1 cellular context compared by ENCODE assay signal in the genomic region with DNA sequence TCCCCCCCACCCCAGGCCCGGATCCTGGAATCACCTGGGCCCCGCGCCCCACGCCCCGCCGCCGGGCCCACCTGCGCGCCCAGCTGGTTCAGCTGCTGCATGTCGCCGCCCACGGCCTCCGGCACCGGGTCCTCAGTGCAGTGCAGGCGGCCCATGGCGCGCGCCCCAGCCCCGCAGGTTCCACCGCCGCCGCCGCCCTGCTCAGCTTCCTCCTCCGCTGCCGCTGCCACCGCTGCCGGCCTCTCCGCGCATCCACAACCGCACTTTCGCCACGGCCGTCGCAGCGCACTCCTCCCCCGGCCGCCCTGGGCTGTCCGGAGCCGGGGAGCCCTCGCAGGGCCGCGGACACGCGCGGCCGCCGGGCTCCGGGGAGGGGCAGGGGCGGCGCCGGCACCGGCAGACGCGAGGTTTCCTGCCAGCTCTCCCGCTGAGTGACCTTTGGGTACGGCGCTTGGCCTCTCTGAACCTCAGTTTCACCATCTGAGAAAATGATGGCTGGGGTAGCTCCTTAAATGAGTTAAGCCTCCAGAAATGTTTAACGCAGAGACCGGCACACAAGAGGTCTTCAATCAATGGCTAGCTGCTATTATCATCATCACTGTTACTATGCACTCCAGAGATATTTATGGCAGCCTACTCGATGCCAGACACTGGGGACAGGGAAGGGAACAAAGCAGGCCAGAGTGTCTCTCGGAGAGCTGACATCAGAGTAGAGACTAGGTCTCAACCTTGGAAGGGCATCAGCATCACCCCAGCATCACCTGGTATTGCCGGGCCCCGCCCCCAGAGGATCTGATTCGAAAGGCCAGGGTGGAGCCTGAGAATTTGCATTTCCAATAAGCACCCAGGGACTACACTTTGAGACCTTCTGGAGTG.
A peak's percentile ranks its signal among the peaks of the same experiment; 100 is the strongest.
TF ChIP-seq lines count a peak whose summit lies in the region.

A gene (minus strand): TSS at position 231 of the 876 bp plus-strand sequence. CDS start 76 bp downstream, at position 155.

TF ChIP-seq in HepG2, 621 proteins besides CTCF, POLR2A, EP300 and RAD21 (continued from another document and continues in another):
- TF ChIP-seq, protein P1, sequence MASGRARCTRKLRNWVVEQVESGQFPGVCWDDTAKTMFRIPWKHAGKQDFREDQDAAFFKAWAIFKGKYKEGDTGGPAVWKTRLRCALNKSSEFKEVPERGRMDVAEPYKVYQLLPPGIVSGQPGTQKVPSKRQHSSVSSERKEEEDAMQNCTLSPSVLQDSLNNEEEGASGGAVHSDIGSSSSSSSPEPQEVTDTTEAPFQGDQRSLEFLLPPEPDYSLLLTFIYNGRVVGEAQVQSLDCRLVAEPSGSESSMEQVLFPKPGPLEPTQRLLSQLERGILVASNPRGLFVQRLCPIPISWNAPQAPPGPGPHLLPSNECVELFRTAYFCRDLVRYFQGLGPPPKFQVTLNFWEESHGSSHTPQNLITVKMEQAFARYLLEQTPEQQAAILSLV (CRISPR knock-in tag; IDR thresholded peaks at IDR 0.05; ENCODE audit: borderline replicate concordance), result peak; percentile 16; the same call in 1 of the 2 replicates
- TF ChIP-seq ZNF331 (CRISPR knock-in tag; IDR thresholded peaks at IDR 0.05) (peak; percentile 23; the same call in 1 of the 2 replicates), ZNF205 (CRISPR knock-in tag; IDR thresholded peaks at IDR 0.05) (peak; percentile 17; the same call in 1 of the 2 replicates), ZNF20 (CRISPR knock-in tag; IDR thresholded peaks at IDR 0.05) (no peak), POLR2G (IDR thresholded peaks at IDR 0.05; ENCODE audit: low read depth, low read length) (peak; percentile 81), CBX1 (IDR thresholded peaks at IDR 0.05; ENCODE audit: low read depth) (no peak), NKX3-1 (CRISPR knock-in tag; IDR thresholded peaks at IDR 0.05) (no peak), ZNF543 (CRISPR knock-in tag; IDR thresholded peaks at IDR 0.05) (0 out of 2 replicates have a peak, but pooled peaks have one; percentile 47), SNAPC2 (CRISPR knock-in tag; IDR thresholded peaks at IDR 0.05) (no peak), ZNF879 (CRISPR knock-in tag; IDR thresholded peaks at IDR 0.05) (no peak), ZNF138 (CRISPR knock-in tag; IDR thresholded peaks at IDR 0.05; ENCODE audit: low read depth) (0 out of 2 replicates have a peak, but pooled peaks have one; percentile 50), ZBTB7A (CRISPR knock-in tag; IDR thresholded peaks at IDR 0.05) (peak; percentile 62; the same call in 1 of the 2 replicates), YEATS2 (CRISPR knock-in tag; IDR thresholded peaks at IDR 0.05; ENCODE audit: borderline replicate concordance) (no peak), IRF2 (CRISPR knock-in tag; IDR thresholded peaks at IDR 0.05) (peak; percentile 56; the same call in 1 of the 2 replicates), EHMT2 (IDR thresholded peaks at IDR 0.05; ENCODE audit: borderline replicate concordance, low read depth, low read length) (no peak), IKZF4 (CRISPR knock-in tag; IDR thresholded peaks at IDR 0.05; ENCODE audit: borderline replicate concordance, low read depth, not compliant biosample characterization) (no peak), ZNF333 (CRISPR knock-in tag; IDR thresholded peaks at IDR 0.05; ENCODE audit: borderline replicate concordance) (peak; percentile 21; the same call in 1 of the 2 replicates), NFKB2 (CRISPR knock-in tag; IDR thresholded peaks at IDR 0.05; ENCODE audit: borderline replicate concordance) (0 out of 2 replicates have a peak, but pooled peaks have one; percentile 14), SMC3 (IDR thresholded peaks at IDR 0.05; ENCODE audit: low read length) (0 out of 2 replicates have a peak, but pooled peaks have one; percentile 4)
- TF ChIP-seq, protein P2, sequence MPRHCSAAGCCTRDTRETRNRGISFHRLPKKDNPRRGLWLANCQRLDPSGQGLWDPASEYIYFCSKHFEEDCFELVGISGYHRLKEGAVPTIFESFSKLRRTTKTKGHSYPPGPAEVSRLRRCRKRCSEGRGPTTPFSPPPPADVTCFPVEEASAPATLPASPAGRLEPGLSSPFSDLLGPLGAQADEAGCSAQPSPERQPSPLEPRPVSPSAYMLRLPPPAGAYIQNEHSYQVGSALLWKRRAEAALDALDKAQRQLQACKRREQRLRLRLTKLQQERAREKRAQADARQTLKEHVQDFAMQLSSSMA (CRISPR knock-in tag; IDR thresholded peaks at IDR 0.05), result no peak
- TF ChIP-seq, protein P3, sequence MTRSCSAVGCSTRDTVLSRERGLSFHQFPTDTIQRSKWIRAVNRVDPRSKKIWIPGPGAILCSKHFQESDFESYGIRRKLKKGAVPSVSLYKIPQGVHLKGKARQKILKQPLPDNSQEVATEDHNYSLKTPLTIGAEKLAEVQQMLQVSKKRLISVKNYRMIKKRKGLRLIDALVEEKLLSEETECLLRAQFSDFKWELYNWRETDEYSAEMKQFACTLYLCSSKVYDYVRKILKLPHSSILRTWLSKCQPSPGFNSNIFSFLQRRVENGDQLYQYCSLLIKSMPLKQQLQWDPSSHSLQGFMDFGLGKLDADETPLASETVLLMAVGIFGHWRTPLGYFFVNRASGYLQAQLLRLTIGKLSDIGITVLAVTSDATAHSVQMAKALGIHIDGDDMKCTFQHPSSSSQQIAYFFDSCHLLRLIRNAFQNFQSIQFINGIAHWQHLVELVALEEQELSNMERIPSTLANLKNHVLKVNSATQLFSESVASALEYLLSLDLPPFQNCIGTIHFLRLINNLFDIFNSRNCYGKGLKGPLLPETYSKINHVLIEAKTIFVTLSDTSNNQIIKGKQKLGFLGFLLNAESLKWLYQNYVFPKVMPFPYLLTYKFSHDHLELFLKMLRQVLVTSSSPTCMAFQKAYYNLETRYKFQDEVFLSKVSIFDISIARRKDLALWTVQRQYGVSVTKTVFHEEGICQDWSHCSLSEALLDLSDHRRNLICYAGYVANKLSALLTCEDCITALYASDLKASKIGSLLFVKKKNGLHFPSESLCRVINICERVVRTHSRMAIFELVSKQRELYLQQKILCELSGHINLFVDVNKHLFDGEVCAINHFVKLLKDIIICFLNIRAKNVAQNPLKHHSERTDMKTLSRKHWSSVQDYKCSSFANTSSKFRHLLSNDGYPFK (CRISPR knock-in tag; IDR thresholded peaks at IDR 0.05; ENCODE audit: borderline replicate concordance), result no peak
- TF ChIP-seq, protein P4, sequence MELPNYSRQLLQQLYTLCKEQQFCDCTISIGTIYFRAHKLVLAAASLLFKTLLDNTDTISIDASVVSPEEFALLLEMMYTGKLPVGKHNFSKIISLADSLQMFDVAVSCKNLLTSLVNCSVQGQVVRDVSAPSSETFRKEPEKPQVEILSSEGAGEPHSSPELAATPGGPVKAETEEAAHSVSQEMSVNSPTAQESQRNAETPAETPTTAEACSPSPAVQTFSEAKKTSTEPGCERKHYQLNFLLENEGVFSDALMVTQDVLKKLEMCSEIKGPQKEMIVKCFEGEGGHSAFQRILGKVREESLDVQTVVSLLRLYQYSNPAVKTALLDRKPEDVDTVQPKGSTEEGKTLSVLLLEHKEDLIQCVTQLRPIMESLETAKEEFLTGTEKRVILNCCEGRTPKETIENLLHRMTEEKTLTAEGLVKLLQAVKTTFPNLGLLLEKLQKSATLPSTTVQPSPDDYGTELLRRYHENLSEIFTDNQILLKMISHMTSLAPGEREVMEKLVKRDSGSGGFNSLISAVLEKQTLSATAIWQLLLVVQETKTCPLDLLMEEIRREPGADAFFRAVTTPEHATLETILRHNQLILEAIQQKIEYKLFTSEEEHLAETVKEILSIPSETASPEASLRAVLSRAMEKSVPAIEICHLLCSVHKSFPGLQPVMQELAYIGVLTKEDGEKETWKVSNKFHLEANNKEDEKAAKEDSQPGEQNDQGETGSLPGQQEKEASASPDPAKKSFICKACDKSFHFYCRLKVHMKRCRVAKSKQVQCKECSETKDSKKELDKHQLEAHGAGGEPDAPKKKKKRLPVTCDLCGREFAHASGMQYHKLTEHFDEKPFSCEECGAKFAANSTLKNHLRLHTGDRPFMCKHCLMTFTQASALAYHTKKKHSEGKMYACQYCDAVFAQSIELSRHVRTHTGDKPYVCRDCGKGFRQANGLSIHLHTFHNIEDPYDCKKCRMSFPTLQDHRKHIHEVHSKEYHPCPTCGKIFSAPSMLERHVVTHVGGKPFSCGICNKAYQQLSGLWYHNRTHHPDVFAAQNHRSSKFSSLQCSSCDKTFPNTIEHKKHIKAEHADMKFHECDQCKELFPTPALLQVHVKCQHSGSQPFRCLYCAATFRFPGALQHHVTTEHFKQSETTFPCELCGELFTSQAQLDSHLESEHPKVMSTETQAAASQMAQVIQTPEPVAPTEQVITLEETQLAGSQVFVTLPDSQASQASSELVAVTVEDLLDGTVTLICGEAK (IDR thresholded peaks at IDR 0.05), result no peak
- TF ChIP-seq, protein P4 (CRISPR knock-in tag; IDR thresholded peaks at IDR 0.05), result no peak
- TF ChIP-seq, protein P5, sequence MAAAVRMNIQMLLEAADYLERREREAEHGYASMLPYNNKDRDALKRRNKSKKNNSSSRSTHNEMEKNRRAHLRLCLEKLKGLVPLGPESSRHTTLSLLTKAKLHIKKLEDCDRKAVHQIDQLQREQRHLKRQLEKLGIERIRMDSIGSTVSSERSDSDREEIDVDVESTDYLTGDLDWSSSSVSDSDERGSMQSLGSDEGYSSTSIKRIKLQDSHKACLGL (CRISPR knock-in tag; IDR thresholded peaks at IDR 0.05), result no peak
- TF ChIP-seq, protein P6, sequence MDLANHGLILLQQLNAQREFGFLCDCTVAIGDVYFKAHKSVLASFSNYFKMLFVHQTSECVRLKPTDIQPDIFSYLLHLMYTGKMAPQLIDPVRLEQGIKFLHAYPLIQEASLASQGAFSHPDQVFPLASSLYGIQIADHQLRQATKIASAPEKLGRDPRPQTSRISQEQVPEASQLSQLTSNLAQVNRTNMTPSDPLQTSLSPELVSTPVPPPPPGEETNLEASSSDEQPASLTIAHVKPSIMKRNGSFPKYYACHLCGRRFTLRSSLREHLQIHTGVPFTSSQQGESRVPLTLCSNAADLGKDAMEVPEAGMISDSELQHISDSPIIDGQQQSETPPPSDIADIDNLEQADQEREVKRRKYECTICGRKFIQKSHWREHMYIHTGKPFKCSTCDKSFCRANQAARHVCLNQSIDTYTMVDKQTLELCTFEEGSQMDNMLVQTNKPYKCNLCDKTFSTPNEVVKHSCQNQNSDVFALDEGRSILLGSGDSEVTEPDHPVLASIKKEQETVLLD (CRISPR knock-in tag; IDR thresholded peaks at IDR 0.05; ENCODE audit: low read depth), result no peak; the same call in 1 of the 2 replicates
- TF ChIP-seq, protein P7, sequence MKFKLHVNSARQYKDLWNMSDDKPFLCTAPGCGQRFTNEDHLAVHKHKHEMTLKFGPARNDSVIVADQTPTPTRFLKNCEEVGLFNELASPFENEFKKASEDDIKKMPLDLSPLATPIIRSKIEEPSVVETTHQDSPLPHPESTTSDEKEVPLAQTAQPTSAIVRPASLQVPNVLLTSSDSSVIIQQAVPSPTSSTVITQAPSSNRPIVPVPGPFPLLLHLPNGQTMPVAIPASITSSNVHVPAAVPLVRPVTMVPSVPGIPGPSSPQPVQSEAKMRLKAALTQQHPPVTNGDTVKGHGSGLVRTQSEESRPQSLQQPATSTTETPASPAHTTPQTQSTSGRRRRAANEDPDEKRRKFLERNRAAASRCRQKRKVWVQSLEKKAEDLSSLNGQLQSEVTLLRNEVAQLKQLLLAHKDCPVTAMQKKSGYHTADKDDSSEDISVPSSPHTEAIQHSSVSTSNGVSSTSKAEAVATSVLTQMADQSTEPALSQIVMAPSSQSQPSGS (CRISPR knock-in tag; IDR thresholded peaks at IDR 0.05), result no peak
- TF ChIP-seq, protein P8, sequence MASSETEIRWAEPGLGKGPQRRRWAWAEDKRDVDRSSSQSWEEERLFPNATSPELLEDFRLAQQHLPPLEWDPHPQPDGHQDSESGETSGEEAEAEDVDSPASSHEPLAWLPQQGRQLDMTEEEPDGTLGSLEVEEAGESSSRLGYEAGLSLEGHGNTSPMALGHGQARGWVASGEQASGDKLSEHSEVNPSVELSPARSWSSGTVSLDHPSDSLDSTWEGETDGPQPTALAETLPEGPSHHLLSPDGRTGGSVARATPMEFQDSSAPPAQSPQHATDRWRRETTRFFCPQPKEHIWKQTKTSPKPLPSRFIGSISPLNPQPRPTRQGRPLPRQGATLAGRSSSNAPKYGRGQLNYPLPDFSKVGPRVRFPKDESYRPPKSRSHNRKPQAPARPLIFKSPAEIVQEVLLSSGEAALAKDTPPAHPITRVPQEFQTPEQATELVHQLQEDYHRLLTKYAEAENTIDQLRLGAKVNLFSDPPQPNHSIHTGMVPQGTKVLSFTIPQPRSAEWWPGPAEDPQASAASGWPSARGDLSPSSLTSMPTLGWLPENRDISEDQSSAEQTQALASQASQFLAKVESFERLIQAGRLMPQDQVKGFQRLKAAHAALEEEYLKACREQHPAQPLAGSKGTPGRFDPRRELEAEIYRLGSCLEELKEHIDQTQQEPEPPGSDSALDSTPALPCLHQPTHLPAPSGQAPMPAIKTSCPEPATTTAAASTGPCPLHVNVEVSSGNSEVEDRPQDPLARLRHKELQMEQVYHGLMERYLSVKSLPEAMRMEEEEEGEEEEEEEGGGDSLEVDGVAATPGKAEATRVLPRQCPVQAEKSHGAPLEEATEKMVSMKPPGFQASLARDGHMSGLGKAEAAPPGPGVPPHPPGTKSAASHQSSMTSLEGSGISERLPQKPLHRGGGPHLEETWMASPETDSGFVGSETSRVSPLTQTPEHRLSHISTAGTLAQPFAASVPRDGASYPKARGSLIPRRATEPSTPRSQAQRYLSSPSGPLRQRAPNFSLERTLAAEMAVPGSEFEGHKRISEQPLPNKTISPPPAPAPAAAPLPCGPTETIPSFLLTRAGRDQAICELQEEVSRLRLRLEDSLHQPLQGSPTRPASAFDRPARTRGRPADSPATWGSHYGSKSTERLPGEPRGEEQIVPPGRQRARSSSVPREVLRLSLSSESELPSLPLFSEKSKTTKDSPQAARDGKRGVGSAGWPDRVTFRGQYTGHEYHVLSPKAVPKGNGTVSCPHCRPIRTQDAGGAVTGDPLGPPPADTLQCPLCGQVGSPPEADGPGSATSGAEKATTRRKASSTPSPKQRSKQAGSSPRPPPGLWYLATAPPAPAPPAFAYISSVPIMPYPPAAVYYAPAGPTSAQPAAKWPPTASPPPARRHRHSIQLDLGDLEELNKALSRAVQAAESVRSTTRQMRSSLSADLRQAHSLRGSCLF (CRISPR knock-in tag; IDR thresholded peaks at IDR 0.05; ENCODE audit: borderline replicate concordance), result no peak
